In genomic region chr11:124167852-124168251, GRCh38 we compare ENCODE assay signal across 32 cellular contexts. TPM values are rescaled to one million over a fixed set of nuclear protein-coding genes. Genes with fewer than 3 reads are reported as not detected.
DNase-seq lines count a peak whose midpoint lies in the region; ATAC-seq and TF ChIP-seq lines count a peak whose summit lies in the region.
"Had no signal": no experiment of that assay in that cellular context is flagged by ENCODE, and none has a peak within 500 bp of the region (broad histone marks: within the 10 kb centered on the region; RNA-seq: fewer than 3 reads in every experiment).

No MANE protein-coding gene starts in this region.

- H3K18ac ChIP-seq in neuronal stem cell (ENCODE audit: low read length), result no peak overlapping the region

- H3K4me3 ChIP-seq in neuronal stem cell (ENCODE audit: low read length in 2 of 2), result no peak overlapping the region
- H3K4me3 ChIP-seq: adrenal gland, gastroesophageal sphincter, ovary, Peyer's patch, right atrium auricular region had no signal

- peaks cover 39% of the 10 kb centered on the region for H3K4me1 Mint-ChIP-seq in brain
- H3K4me1 Mint-ChIP-seq: IgD-negative memory B cell, immature natural killer cell had no signal

- H3K4me3 Mint-ChIP-seq in brain, result peak overlapping the region in 1 of 5 experiments; percentile 3
- H3K4me3 Mint-ChIP-seq: activated CD8-positive, alpha-beta T cell treated with anti-CD3 and anti-CD28 coated beads for 36 hours; activated naive CD4-positive, alpha-beta T cell treated with anti-CD3 and anti-CD28 coated beads for 36 hours; activated T-helper 1 cell treated with anti-CD3 and anti-CD28 coated beads, Interleukin-12 subunit alpha, Interleukin-12 subunit beta, Interleukin-2, Interleukin-4 antibody, amounts not matched to agents 30 ng/mL and 10 ng/mL and 1 ng/mL, durations not matched to agents 14 hours and 24 hours and 36 hours; IgD-negative memory B cell; immature natural killer cell; memory B cell; nephron; T-helper 2 cell treated with Interferon-gamma antibody and Interleukin-4, amounts not matched to agents 5 μg/mL and 100 μg/mL, for 36 hours had no signal

- H3K36me3 ChIP-seq in neuronal stem cell (replicated peaks in 1 of 2; ENCODE audit: control insufficient read depth in 2 of 2, insufficient read depth in 2 of 2, low read length in 2 of 2), result no peaks in the 10 kb centered on the region
- H3K36me3 ChIP-seq: adrenal gland, gastroesophageal sphincter, ovary, Peyer's patch, right atrium auricular region had no signal

- H4K8ac ChIP-seq in neuronal stem cell (ENCODE audit: low read depth, low read length), result no peak overlapping the region

- H3K23ac ChIP-seq in neuronal stem cell (ENCODE audit: low read depth, low read length, poor library complexity), result no peak overlapping the region

- H3K79me1 ChIP-seq in neuronal stem cell (ENCODE audit: low read depth, low read length), result no peaks in the 10 kb centered on the region

- no peak overlapping the region for H2BK5ac ChIP-seq in neuronal stem cell (ENCODE audit: low read length)

- ATAC-seq in GM21360 (IDR thresholded peaks at IDR 0.05; ENCODE audit: unreplicated experiment) (no peak), GM19324 (IDR thresholded peaks at IDR 0.05; ENCODE audit: low FRiP score, unreplicated experiment) (no peak)
- ATAC-seq: activated CD8-positive, alpha-beta T cell treated with anti-CD3 and anti-CD28 coated beads for 36 hours; gastroesophageal sphincter had no signal

- H3K9me3 ChIP-seq in neuronal stem cell (replicated peaks in 1 of 2; ENCODE audit: control insufficient read depth in 2 of 2, insufficient read depth in 1 of 2, low read depth in 1 of 2, low read length in 2 of 2), result no peaks in the 10 kb centered on the region
- H3K9me3 ChIP-seq: adrenal gland, gastroesophageal sphincter, ovary, Peyer's patch, right atrium auricular region had no signal

- no peak overlapping the region for H3K4ac ChIP-seq in neuronal stem cell (ENCODE audit: low read length)

- no peak overlapping the region for H3K14ac ChIP-seq in neuronal stem cell (ENCODE audit: low read length)

- TF ChIP-seq CTCF in brain (conservative IDR thresholded peaks at IDR 0.05), result no peak

- no peak overlapping the region for H2BK12ac ChIP-seq in neuronal stem cell (ENCODE audit: low read length)

- WGBS in neuronal stem cell (ENCODE audit: extremely low coverage in 2 of 2, insufficient read length in 2 of 2, insufficient replicate concordance in 1 of 2), 2 donors, result no CpG with 5 or more reads among the region's 7 CpGs

- no peak overlapping the region for H4K91ac ChIP-seq in neuronal stem cell (ENCODE audit: low read depth, low read length, poor library complexity)

- DNase-seq in NCI-H2196 (lab: John Stamatoyannopoulos, UW; ENCODE audit: unreplicated experiment), result peak; percentile 5
- no peak for DNase-seq in NCI-H2196 treated with DMSO at 0.1 percent for 48 hours (lab: John Stamatoyannopoulos, UW; ENCODE audit: unreplicated experiment)
- DNase-seq in NCI-H1930 (lab: John Stamatoyannopoulos, UW), result peak; percentile 8 to 65
- no peak for DNase-seq in neuronal stem cell (ENCODE audit: low spot score)
- DNase-seq in NCI-H187 (lab: John Stamatoyannopoulos, UW), result no peak
- DNase-seq: activated CD8-positive, alpha-beta memory T cell treated with anti-CD3 and anti-CD28 coated beads, Interleukin-2, amount 50 U/mL, for 48 hours; activated CD8-positive, alpha-beta T cell treated with anti-CD3 and anti-CD28 coated beads for 36 hours; activated naive CD4-positive, alpha-beta T cell treated with anti-CD3 and anti-CD28 coated beads for 36 hours; adrenal gland; Calu3; hippocampal formation; immature natural killer cell; NCI-H1694 treated with DMSO at 0.1 percent for 48 hours; NCI-H345; ovary; Peyer's patch; SHP77 treated with DMSO at 0.1 percent for 48 hours; small intestine; stimulated activated naive CD4-positive, alpha-beta T cell had no signal

- H2AFZ ChIP-seq in neuronal stem cell (ENCODE audit: low read length), result peak overlapping the region; percentile 76

- no peaks in the 10 kb centered on the region for H3K36me3 Mint-ChIP-seq in brain
- H3K36me3 Mint-ChIP-seq: IgD-negative memory B cell, immature natural killer cell, memory B cell had no signal

- peaks cover 10% of the 10 kb centered on the region for H3K27me3 Mint-ChIP-seq in brain

- H2BK120ac ChIP-seq in neuronal stem cell (ENCODE audit: low read depth, low read length), result no peak overlapping the region

- no peak overlapping the region for H2AK5ac ChIP-seq in neuronal stem cell (ENCODE audit: low read depth, low read length)

- H3K27me3 ChIP-seq in neuronal stem cell (ENCODE audit: control insufficient read depth in 3 of 3, insufficient read depth in 3 of 3, low read depth in 1 of 3, low read length in 3 of 3), result no peaks in the 10 kb centered on the region
- H3K27me3 ChIP-seq: adrenal gland, ovary, Peyer's patch, right atrium auricular region had no signal

- no peak overlapping the region for H3K27ac ChIP-seq in neuronal stem cell (replicated peaks; ENCODE audit: low read length)
- H3K27ac ChIP-seq: adrenal gland, C4-2B, gastroesophageal sphincter, ovary, Peyer's patch, right atrium auricular region had no signal

- H2BK15ac ChIP-seq in neuronal stem cell (ENCODE audit: low read length), result no peak overlapping the region

- H3K4me2 ChIP-seq in neuronal stem cell (ENCODE audit: insufficient read depth, low read length, poor library complexity, severe bottlenecking), result peak overlapping the region; percentile 40

- H3K9me3 Mint-ChIP-seq in brain, result peaks cover 0 to 15% (median 3%) of the 10 kb centered on the region in 5 experiments
- H3K9me3 Mint-ChIP-seq: activated naive CD4-positive, alpha-beta T cell treated with anti-CD3 and anti-CD28 coated beads for 36 hours; activated T-helper 1 cell treated with anti-CD3 and anti-CD28 coated beads, Interleukin-12 subunit alpha, Interleukin-12 subunit beta, Interleukin-2, Interleukin-4 antibody, amounts not matched to agents 30 ng/mL and 10 ng/mL and 1 ng/mL, durations not matched to agents 14 hours and 24 hours and 36 hours; nephron; T-helper 2 cell treated with Interferon-gamma antibody and Interleukin-4, amounts not matched to agents 5 μg/mL and 100 μg/mL, for 36 hours had no signal

- H3K9ac ChIP-seq in neuronal stem cell (ENCODE audit: low read depth, low read length, poor library complexity), result no peak overlapping the region

- peaks cover 5 to 9% of the 10 kb centered on the region in 2 donors for H3K4me1 ChIP-seq in neuronal stem cell (ENCODE audit: control insufficient read depth in 2 of 2, insufficient read depth in 1 of 2, low read depth in 1 of 2, low read length in 2 of 2)
- H3K4me1 ChIP-seq: adrenal gland, gastroesophageal sphincter, Peyer's patch, right atrium auricular region had no signal

- peak overlapping the region in 3 of 5 experiments; percentile 2 to 61 (median 24) for H3K27ac Mint-ChIP-seq in brain
- H3K27ac Mint-ChIP-seq: activated CD8-positive, alpha-beta T cell treated with anti-CD3 and anti-CD28 coated beads for 36 hours; activated naive CD4-positive, alpha-beta T cell treated with anti-CD3 and anti-CD28 coated beads for 36 hours; activated T-helper 1 cell treated with anti-CD3 and anti-CD28 coated beads, Interleukin-12 subunit alpha, Interleukin-12 subunit beta, Interleukin-2, Interleukin-4 antibody, amounts not matched to agents 30 ng/mL and 10 ng/mL and 1 ng/mL, durations not matched to agents 14 hours and 24 hours and 36 hours; IgD-negative memory B cell; immature natural killer cell; memory B cell; nephron; T-helper 2 cell treated with Interferon-gamma antibody and Interleukin-4, amounts not matched to agents 5 μg/mL and 100 μg/mL, for 36 hours had no signal

RNA-seq across cellular contexts. Expression of gene OR10D3, which starts 15.3 kb away (rescaled TPM):
- not detected for polyA plus RNA-seq in brain (ENCODE audit: insufficient read depth, low read depth, low replicate concordance)
- not detected for polyA plus RNA-seq in neuronal stem cell (2013, experiment 1 of 2)
- polyA plus RNA-seq in neuronal stem cell (2013, experiment 2 of 2), result not detected
- polyA plus RNA-seq: adrenal gland, H1, IgD-negative memory B cell, immature natural killer cell, ovary, small intestine, urinary bladder had no signal

RNA-seq across cellular contexts. Expression of gene VWA5A, which starts 52.6 kb away (rescaled TPM):
- 6.3 TPM for polyA plus RNA-seq in brain (ENCODE audit: insufficient read depth, low read depth, low replicate concordance)
- 15.4 TPM for polyA plus RNA-seq in neuronal stem cell (2013, experiment 1 of 2)
- polyA plus RNA-seq in neuronal stem cell (2013, experiment 2 of 2), result 15.3 TPM

Comparison
In these comparisons a context has a peak if more than half of its experiments do, and no peak if none do; other contexts are left out.
1. DNase-seq: peak in NCI-H2196 (single experiment) and NCI-H1930 (2 of 2); none in NCI-H2196 treated with DMSO at 0.1 percent for 48 hours (single experiment), neuronal stem cell (single experiment) and NCI-H187 (0 of 2).